1 cellular context compared by ENCODE assay signal in the genomic region with DNA sequence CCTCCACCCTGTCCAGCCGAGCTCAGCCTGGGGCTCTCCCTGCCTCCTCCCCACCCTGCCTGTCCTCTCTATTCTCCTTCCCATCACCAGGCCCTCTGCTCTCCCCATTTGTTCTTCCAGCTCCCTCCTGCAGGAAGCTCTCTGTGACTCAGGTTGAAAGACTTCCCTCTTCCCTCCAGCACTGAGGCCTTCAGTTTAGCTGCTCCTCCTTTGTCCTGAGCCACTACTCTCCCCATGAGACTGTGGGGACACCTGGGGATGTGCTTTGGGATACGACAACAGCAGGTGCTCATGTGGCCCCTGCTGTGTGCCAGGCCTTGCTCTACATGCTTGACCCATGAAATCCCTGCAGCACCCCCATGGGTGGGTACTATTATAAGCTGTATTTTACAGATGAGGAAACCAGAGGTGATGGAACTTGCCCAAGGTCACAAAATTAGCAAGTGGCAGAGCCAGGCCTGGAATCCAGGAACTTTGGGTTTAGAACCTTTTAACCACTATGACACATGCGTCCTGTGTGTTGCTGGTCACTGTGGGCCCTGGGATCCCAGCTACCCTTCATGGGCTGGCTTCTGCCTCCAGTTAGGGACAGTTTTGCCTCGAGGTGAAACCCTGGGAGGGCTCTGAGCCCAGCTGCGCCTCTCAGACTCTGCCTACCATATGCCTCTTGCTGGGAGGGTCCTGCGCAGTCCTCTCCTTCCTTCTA.
TF ChIP-seq lines count a peak whose summit lies in the region.

No MANE protein-coding gene starts in this region.

TF ChIP-seq in HepG2, 621 proteins besides CTCF, POLR2A, EP300 and RAD21:
- peak; percentile 30; the same call in 1 of the 2 replicates for TF ChIP-seq FOSL2 (CRISPR knock-in tag; IDR thresholded peaks at IDR 0.05)
- TF ChIP-seq, protein P1, sequence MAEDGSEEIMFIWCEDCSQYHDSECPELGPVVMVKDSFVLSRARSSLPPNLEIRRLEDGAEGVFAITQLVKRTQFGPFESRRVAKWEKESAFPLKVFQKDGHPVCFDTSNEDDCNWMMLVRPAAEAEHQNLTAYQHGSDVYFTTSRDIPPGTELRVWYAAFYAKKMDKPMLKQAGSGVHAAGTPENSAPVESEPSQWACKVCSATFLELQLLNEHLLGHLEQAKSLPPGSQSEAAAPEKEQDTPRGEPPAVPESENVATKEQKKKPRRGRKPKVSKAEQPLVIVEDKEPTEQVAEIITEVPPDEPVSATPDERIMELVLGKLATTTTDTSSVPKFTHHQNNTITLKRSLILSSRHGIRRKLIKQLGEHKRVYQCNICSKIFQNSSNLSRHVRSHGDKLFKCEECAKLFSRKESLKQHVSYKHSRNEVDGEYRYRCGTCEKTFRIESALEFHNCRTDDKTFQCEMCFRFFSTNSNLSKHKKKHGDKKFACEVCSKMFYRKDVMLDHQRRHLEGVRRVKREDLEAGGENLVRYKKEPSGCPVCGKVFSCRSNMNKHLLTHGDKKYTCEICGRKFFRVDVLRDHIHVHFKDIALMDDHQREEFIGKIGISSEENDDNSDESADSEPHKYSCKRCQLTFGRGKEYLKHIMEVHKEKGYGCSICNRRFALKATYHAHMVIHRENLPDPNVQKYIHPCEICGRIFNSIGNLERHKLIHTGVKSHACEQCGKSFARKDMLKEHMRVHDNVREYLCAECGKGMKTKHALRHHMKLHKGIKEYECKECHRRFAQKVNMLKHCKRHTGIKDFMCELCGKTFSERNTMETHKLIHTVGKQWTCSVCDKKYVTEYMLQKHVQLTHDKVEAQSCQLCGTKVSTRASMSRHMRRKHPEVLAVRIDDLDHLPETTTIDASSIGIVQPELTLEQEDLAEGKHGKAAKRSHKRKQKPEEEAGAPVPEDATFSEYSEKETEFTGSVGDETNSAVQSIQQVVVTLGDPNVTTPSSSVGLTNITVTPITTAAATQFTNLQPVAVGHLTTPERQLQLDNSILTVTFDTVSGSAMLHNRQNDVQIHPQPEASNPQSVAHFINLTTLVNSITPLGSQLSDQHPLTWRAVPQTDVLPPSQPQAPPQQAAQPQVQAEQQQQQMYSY (CRISPR knock-in tag; IDR thresholded peaks at IDR 0.05): no peak
TF ChIP-seq in HepG2: peak in this region for 1.
